1 cellular context compared by ENCODE assay signal in genomic region chr4:183242291-183242690, GRCh38.
TF ChIP-seq lines count a peak whose summit lies in the region.

No MANE protein-coding gene starts in this region.

TF ChIP-seq in HepG2, 621 proteins besides CTCF, POLR2A, EP300 and RAD21:
- TF ChIP-seq AHDC1 (CRISPR knock-in tag; IDR thresholded peaks at IDR 0.05; ENCODE audit: borderline replicate concordance) = no peak
- no peak for TF ChIP-seq ZNF552 (CRISPR knock-in tag; IDR thresholded peaks at IDR 0.05; ENCODE audit: borderline replicate concordance)
- no peak for TF ChIP-seq TRIM24 (CRISPR knock-in tag; IDR thresholded peaks at IDR 0.05)
- no peak for TF ChIP-seq ZBTB33 (CRISPR knock-in tag; IDR thresholded peaks at IDR 0.05)
- no peak for TF ChIP-seq ARNT (IDR thresholded peaks at IDR 0.05)
- no peak for TF ChIP-seq NFYC (CRISPR knock-in tag; IDR thresholded peaks at IDR 0.05)
- TF ChIP-seq ZBTB2 (CRISPR knock-in tag; IDR thresholded peaks at IDR 0.05; ENCODE audit: low read depth) = no peak
